ENCODE assay signal across 1 cellular context in the genomic region with DNA sequence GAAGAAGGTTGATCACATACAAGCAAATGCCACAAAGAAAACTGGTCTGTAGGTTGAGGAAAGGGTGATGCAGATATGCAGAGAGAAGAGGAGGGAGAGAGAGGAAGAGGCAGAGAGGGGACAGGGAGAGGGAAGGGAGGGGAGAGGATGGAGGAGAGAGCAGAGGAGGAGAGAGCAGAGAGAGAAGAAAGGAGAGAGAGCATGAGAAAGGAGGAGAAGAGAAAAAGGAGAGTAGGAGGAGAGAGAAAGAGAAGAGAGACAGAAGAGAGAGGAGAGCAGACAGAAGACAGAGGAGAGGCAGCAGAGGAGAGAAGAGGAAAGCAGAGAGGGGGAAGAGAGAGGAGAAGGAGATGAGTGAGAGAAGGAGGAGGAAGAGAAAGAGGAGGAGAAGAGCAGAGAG.
TF ChIP-seq lines count a peak whose summit lies in the region.

No MANE protein-coding gene starts in this region.

TF ChIP-seq in HepG2, 621 proteins besides CTCF, POLR2A, EP300 and RAD21 (continued from another document and continues in another):
- TF ChIP-seq ZNF318 (CRISPR knock-in tag; IDR thresholded peaks at IDR 0.05) (no peak), ZNF746 (CRISPR knock-in tag; IDR thresholded peaks at IDR 0.05) (no peak), FIP1L1 (IDR thresholded peaks at IDR 0.05; ENCODE audit: borderline replicate concordance, insufficient read depth, low read depth, low read length) (no peak), ZSCAN29 (CRISPR knock-in tag; conservative IDR thresholded peaks at IDR 0.05) (no peak), HNRNPK (IDR thresholded peaks at IDR 0.05; ENCODE audit: low read depth, low read length, poor library complexity, severe bottlenecking) (peak; percentile 39), NFYC (CRISPR knock-in tag; IDR thresholded peaks at IDR 0.05) (no peak), ZNF230 (CRISPR knock-in tag; IDR thresholded peaks at IDR 0.05) (no peak), SMYD3 (CRISPR knock-in tag; IDR thresholded peaks at IDR 0.05) (no peak), ZNF530 (CRISPR knock-in tag; IDR thresholded peaks at IDR 0.05; ENCODE audit: low read depth) (no peak), REL (CRISPR knock-in tag; conservative IDR thresholded peaks at IDR 0.05) (no peak), FOXA1 (IDR thresholded peaks at IDR 0.05) (peak; percentile 62; the same call in 1 of the 2 replicates), FOXA1 (CRISPR knock-in tag; IDR thresholded peaks at IDR 0.05) (no peak), ZBTB7A (CRISPR knock-in tag; IDR thresholded peaks at IDR 0.05) (no peak), JARID2 (CRISPR knock-in tag; IDR thresholded peaks at IDR 0.05; ENCODE audit: insufficient replicate concordance) (no peak), THAP11 (CRISPR knock-in tag; IDR thresholded peaks at IDR 0.05) (no peak), NFE2L1 (CRISPR knock-in tag; IDR thresholded peaks at IDR 0.05; ENCODE audit: borderline replicate concordance) (no peak), ATF3 (CRISPR knock-in tag; IDR thresholded peaks at IDR 0.05) (no peak), ELF1 (CRISPR knock-in tag; IDR thresholded peaks at IDR 0.05) (no peak), ZUFSP (CRISPR knock-in tag; IDR thresholded peaks at IDR 0.05; ENCODE audit: borderline replicate concordance) (no peak), TBX3 (IDR thresholded peaks at IDR 0.05; ENCODE audit: borderline replicate concordance) (no peak), ZNF24 (IDR thresholded peaks at IDR 0.05) (no peak), RXRA (CRISPR knock-in tag; IDR thresholded peaks at IDR 0.05) (no peak), ZNF639 (CRISPR knock-in tag; conservative IDR thresholded peaks at IDR 0.05) (no peak), AGO1 (IDR thresholded peaks at IDR 0.05; ENCODE audit: low read depth, low read length, poor library complexity, severe bottlenecking) (no peak), RARA (CRISPR knock-in tag; IDR thresholded peaks at IDR 0.05) (no peak), ZNF10 (CRISPR knock-in tag; IDR thresholded peaks at IDR 0.05; ENCODE audit: borderline replicate concordance, low read depth) (no peak), CHD4 (IDR thresholded peaks at IDR 0.05; ENCODE audit: borderline replicate concordance, low read length) (no peak), NONO (IDR thresholded peaks at IDR 0.05) (0 out of 2 replicates have a peak, but pooled peaks have one; percentile 18), NONO (CRISPR knock-in tag; conservative IDR thresholded peaks at IDR 0.05) (no peak), MAZ (IDR thresholded peaks at IDR 0.05; ENCODE audit: borderline replicate concordance, low read depth, low read length) (no peak), MAZ (CRISPR knock-in tag; IDR thresholded peaks at IDR 0.05; ENCODE audit: low read depth) (no peak)
- TF ChIP-seq, protein P1, sequence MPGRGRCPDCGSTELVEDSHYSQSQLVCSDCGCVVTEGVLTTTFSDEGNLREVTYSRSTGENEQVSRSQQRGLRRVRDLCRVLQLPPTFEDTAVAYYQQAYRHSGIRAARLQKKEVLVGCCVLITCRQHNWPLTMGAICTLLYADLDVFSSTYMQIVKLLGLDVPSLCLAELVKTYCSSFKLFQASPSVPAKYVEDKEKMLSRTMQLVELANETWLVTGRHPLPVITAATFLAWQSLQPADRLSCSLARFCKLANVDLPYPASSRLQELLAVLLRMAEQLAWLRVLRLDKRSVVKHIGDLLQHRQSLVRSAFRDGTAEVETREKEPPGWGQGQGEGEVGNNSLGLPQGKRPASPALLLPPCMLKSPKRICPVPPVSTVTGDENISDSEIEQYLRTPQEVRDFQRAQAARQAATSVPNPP (CRISPR knock-in tag; IDR thresholded peaks at IDR 0.05): no peak
- TF ChIP-seq, protein P2, sequence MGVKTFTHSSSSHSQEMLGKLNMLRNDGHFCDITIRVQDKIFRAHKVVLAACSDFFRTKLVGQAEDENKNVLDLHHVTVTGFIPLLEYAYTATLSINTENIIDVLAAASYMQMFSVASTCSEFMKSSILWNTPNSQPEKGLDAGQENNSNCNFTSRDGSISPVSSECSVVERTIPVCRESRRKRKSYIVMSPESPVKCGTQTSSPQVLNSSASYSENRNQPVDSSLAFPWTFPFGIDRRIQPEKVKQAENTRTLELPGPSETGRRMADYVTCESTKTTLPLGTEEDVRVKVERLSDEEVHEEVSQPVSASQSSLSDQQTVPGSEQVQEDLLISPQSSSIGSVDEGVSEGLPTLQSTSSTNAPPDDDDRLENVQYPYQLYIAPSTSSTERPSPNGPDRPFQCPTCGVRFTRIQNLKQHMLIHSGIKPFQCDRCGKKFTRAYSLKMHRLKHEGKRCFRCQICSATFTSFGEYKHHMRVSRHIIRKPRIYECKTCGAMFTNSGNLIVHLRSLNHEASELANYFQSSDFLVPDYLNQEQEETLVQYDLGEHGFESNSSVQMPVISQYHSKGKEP (CRISPR knock-in tag; IDR thresholded peaks at IDR 0.05): no peak
- TF ChIP-seq, protein P3, sequence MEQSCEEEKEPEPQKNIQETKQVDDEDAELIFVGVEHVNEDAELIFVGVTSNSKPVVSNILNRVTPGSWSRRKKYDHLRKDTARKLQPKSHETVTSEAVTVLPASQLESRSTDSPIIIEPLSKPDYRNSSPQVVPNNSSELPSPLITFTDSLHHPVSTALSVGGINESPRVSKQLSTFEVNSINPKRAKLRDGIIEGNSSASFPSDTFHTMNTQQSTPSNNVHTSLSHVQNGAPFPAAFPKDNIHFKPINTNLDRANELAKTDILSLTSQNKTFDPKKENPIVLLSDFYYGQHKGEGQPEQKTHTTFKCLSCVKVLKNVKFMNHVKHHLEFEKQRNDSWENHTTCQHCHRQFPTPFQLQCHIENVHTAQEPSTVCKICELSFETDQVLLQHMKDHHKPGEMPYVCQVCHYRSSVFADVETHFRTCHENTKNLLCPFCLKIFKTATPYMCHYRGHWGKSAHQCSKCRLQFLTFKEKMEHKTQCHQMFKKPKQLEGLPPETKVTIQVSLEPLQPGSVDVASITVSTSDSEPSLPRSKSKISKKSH (CRISPR knock-in tag; IDR thresholded peaks at IDR 0.05; ENCODE audit: borderline replicate concordance): no peak
- TF ChIP-seq, protein P4, sequence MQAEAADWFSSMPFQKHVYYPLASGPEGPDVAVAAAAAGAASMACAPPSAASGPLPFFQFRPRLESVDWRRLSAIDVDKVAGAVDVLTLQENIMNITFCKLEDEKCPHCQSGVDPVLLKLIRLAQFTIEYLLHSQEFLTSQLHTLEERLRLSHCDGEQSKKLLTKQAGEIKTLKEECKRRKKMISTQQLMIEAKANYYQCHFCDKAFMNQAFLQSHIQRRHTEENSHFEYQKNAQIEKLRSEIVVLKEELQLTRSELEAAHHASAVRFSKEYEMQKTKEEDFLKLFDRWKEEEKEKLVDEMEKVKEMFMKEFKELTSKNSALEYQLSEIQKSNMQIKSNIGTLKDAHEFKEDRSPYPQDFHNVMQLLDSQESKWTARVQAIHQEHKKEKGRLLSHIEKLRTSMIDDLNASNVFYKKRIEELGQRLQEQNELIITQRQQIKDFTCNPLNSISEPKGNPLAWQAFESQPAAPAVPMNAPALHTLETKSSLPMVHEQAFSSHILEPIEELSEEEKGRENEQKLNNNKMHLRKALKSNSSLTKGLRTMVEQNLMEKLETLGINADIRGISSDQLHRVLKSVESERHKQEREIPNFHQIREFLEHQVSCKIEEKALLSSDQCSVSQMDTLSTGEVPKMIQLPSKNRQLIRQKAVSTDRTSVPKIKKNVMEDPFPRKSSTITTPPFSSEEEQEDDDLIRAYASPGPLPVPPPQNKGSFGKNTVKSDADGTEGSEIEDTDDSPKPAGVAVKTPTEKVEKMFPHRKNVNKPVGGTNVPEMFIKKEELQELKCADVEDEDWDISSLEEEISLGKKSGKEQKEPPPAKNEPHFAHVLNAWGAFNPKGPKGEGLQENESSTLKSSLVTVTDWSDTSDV (CRISPR knock-in tag; IDR thresholded peaks at IDR 0.05): no peak
- TF ChIP-seq, protein P5, sequence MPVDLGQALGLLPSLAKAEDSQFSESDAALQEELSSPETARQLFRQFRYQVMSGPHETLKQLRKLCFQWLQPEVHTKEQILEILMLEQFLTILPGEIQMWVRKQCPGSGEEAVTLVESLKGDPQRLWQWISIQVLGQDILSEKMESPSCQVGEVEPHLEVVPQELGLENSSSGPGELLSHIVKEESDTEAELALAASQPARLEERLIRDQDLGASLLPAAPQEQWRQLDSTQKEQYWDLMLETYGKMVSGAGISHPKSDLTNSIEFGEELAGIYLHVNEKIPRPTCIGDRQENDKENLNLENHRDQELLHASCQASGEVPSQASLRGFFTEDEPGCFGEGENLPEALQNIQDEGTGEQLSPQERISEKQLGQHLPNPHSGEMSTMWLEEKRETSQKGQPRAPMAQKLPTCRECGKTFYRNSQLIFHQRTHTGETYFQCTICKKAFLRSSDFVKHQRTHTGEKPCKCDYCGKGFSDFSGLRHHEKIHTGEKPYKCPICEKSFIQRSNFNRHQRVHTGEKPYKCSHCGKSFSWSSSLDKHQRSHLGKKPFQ (CRISPR knock-in tag; IDR thresholded peaks at IDR 0.05; ENCODE audit: insufficient replicate concordance): no peak
